20 cellular contexts compared by ENCODE assay signal in the genomic region with DNA sequence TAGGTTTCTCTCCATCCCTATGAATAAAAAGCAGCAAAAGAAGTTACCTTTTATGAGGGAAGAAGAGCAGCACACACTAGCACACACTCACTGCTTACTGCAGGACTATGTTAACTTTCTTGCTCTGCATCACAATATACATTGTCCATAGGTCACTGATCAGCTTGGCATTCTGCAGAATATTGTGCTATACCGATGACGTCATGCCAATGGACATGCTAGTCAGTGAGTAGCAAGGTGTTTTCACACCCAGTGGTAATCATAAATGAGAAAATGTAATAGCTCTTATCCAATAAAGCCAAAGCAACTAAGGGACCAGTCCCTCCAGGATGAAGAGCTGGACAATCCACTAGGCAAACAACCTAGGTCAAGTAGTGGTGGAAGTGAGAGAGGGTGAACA. TPM values are rescaled to one million over a fixed set of nuclear protein-coding genes. Genes with fewer than 3 reads are reported as not detected.
DNase-seq lines count a peak whose midpoint lies in the region; ATAC-seq, FAIRE-seq and TF ChIP-seq lines count a peak whose summit lies in the region.
"Had no signal": no experiment of that assay in that cellular context is flagged by ENCODE, and none has a peak within 500 bp of the region (broad histone marks: within the 10 kb centered on the region; RNA-seq: fewer than 3 reads in every experiment).

No MANE protein-coding gene starts in this region.

- H3K9me3 ChIP-seq in HepG2 (ENCODE audit: low read length) = no peaks in the 10 kb centered on the region
- H3K9me3 ChIP-seq in right lobe of liver = no peaks in the 10 kb centered on the region
- no peaks in the 10 kb centered on the region for H3K9me3 ChIP-seq in GM12878 (replicated peaks; ENCODE audit: control insufficient read depth, insufficient read depth, low read length)
- no peaks in the 10 kb centered on the region for H3K9me3 ChIP-seq in spleen
- H3K9me3 ChIP-seq: HAP-1 had no signal

- RAD21 ChIA-PET in GM12878 (lab: Charles Lee; ENCODE audit: unreplicated experiment) = no interaction called here

- CTCF ChIA-PET in HepG2 (lab: Yijun Ruan, JAX; ENCODE audit: low intra/inter-chr PET ratio, low total read pairs) = no interaction called here
- CTCF ChIA-PET in GM12878 (lab: Yijun Ruan, JAX) = no interaction called here
- CTCF ChIA-PET in activated naive CD4-positive, alpha-beta T cell treated with anti-CD3 and anti-CD28 coated beads, Interleukin-2, amount 10 ng/mL, durations not matched to agents 7 days and 5 days (lab: Charles Lee) = no interaction called here

- 42% methylated on average over 2 of the region's 2 CpGs for WGBS in HepG2 (ENCODE audit: low lambda C conversion rate)
- 92% methylated on average over 2 of the region's 2 CpGs for WGBS in right lobe of liver (ENCODE audit: insufficient coverage, low coverage, low lambda C conversion rate, missing lambda C conversion rate)
- 96% methylated on average over 2 of the region's 2 CpGs for WGBS in GM12878 (ENCODE audit: insufficient coverage, insufficient replicate concordance, low lambda C conversion rate, missing lambda C conversion rate)
- 85 to 98% (median 94%) methylated on average over 2 of the region's 2 CpGs for WGBS in spleen, 5 donors

- H3K4me2 ChIP-seq in HepG2 (ENCODE audit: low read depth, low read length) (no peak overlapping the region), GM12878 (ENCODE audit: control insufficient read depth, insufficient read depth) (no peak overlapping the region)

- H3K36me3 Mint-ChIP-seq in activated naive CD4-positive, alpha-beta T cell treated with anti-CD3 and anti-CD28 coated beads, Interleukin-2, amount 10 ng/mL, durations not matched to agents 7 days and 5 days = no peaks in the 10 kb centered on the region
- H3K36me3 Mint-ChIP-seq in stimulated activated memory B cell treated with anti-CD40 and anti-IgM and Interleukin-4, amounts not matched to agents 10 μg/mL and 1 μg/mL and 100 μg/mL, for 72 hours = no peaks in the 10 kb centered on the region
- H3K36me3 Mint-ChIP-seq: CD4-positive, alpha-beta memory T cell had no signal

- H3K4me3 Mint-ChIP-seq in activated naive CD4-positive, alpha-beta T cell treated with anti-CD3 and anti-CD28 coated beads, Interleukin-2, amount 10 ng/mL, durations not matched to agents 7 days and 5 days = no peak overlapping the region
- no peak overlapping the region for H3K4me3 Mint-ChIP-seq in stimulated activated memory B cell treated with anti-CD40 and anti-IgM and Interleukin-4, amounts not matched to agents 10 μg/mL and 1 μg/mL and 100 μg/mL, for 72 hours
- H3K4me3 Mint-ChIP-seq: CD4-positive, alpha-beta memory T cell had no signal

- no peak for TF ChIP-seq EP300 in HepG2 (IDR thresholded peaks at IDR 0.05; ENCODE audit: low read depth in 2 of 2, low read length in 2 of 2)
- TF ChIP-seq EP300 in HepG2 (CRISPR knock-in tag; IDR thresholded peaks at IDR 0.05; ENCODE audit: borderline replicate concordance) = no peak
- no peak for TF ChIP-seq EP300 in GM12878 (IDR thresholded peaks at IDR 0.05; ENCODE audit: borderline replicate concordance in 1 of 2, control insufficient read depth in 1 of 2, low read depth in 2 of 2, low read length in 2 of 2)

- no TSS peak for BruUV-seq in HepG2 (replicated peaks; lab: Mats Ljungman, UMichigan)
- no TSS peak for BruUV-seq in GM12878 (replicated peaks; lab: Mats Ljungman, UMichigan)

- in situ Hi-C loops in HepG2 (cut with HindIII; ENCODE audit: extremely low pct_ligation_motif_present, low pct_unique_long_range_greater_than_20kb) = no loop called here
- in situ Hi-C loops in GM12878 (cut with MboI) = no loop called here

- TF ChIP-seq POLR2A in HepG2 (IDR thresholded peaks at IDR 0.05; ENCODE audit: insufficient read depth in 1 of 2, low read depth in 2 of 2, low read length in 2 of 2) (no peak), right lobe of liver (IDR thresholded peaks at IDR 0.05) (no peak), GM12878 (IDR thresholded peaks at IDR 0.05; ENCODE audit: low read depth, low read length) (no peak), spleen (IDR thresholded peaks at IDR 0.05) (no peak)

- FAIRE-seq in HepG2 (lab: Jason Lieb, UNC) = no peak
- no peak for FAIRE-seq in GM12878 (lab: Jason Lieb, UNC)
- FAIRE-seq: GM12891, GM18507, H54 had no signal

- H3K79me2 ChIP-seq in HepG2 (ENCODE audit: insufficient read depth, low read length) = no peaks in the 10 kb centered on the region
- H3K79me2 ChIP-seq in GM12878 (ENCODE audit: control insufficient read depth, insufficient read depth, low read length) = no peaks in the 10 kb centered on the region

- TF ChIP-seq CTCF in HepG2 (CRISPR knock-in tag; IDR thresholded peaks at IDR 0.05) (no peak), right lobe of liver (IDR thresholded peaks at IDR 0.05) (no peak), GM12878 (IDR thresholded peaks at IDR 0.05 in 2 of 3, conservative IDR thresholded peaks at IDR 0.05 in 1 of 3; ENCODE audit: control insufficient read depth in 2 of 3, extremely low read depth in 1 of 3, insufficient read depth in 1 of 3, low read depth in 3 of 3, low read length in 3 of 3) (no peak), spleen (IDR thresholded peaks at IDR 0.05 in 8 of 11, conservative IDR thresholded peaks at IDR 0.05 in 3 of 11) (no peak)

- H4K20me1 ChIP-seq in HepG2 (ENCODE audit: insufficient read depth, low read length) = no peaks in the 10 kb centered on the region
- H4K20me1 ChIP-seq in GM12878 (ENCODE audit: control insufficient read depth, insufficient read depth) = no peaks in the 10 kb centered on the region

- no peaks in the 10 kb centered on the region for H3K4me1 ChIP-seq in HepG2 (ENCODE audit: insufficient read depth, low read length)
- no peaks in the 10 kb centered on the region for H3K4me1 ChIP-seq in right lobe of liver
- no peaks in the 10 kb centered on the region for H3K4me1 ChIP-seq in GM12878 (ENCODE audit: control insufficient read depth, insufficient read depth, low read length)
- H3K4me1 ChIP-seq in spleen = no peaks in the 10 kb centered on the region
- H3K4me1 ChIP-seq: HAP-1 had no signal

- no peak for ATAC-seq in HepG2
- ATAC-seq in right lobe of liver = no peak
- no peak for ATAC-seq in GM12878
- ATAC-seq in stimulated activated memory B cell treated with anti-CD40 and anti-IgM and Interleukin-4, amounts not matched to agents 10 μg/mL and 1 μg/mL and 100 μg/mL, for 72 hours = no peak

- SMC1A ChIA-PET in GM12878 (lab: Charles Lee; ENCODE audit: uncharacterized antibody, unreplicated experiment) = interaction anchor here (1.9 kb wide), 1 partner anchor 43 kb away, joined by 5 read pairs; no protein-coding TSS in a partner anchor

- POLR2A ChIA-PET in HepG2 (lab: Yijun Ruan, JAX) = no interaction called here
- POLR2A ChIA-PET in GM12878 (lab: Charles Lee) = no interaction called here

- H3K27me3 Mint-ChIP-seq in activated naive CD4-positive, alpha-beta T cell treated with anti-CD3 and anti-CD28 coated beads, Interleukin-2, amount 10 ng/mL, durations not matched to agents 7 days and 5 days = peaks cover 7% of the 10 kb centered on the region
- peaks cover 42% of the 10 kb centered on the region for H3K27me3 Mint-ChIP-seq in stimulated activated memory B cell treated with anti-CD40 and anti-IgM and Interleukin-4, amounts not matched to agents 10 μg/mL and 1 μg/mL and 100 μg/mL, for 72 hours

- DNase-seq in HepG2 (ENCODE audit: low spot score) (no peak), right lobe of liver (no peak), NCI-H146 (lab: John Stamatoyannopoulos, UW) (peak; percentile 56), GM12878 (ENCODE audit: low read depth, low spot score) (no peak), spleen (no peak), NCI-H524 treated with DMSO at 0.1 percent for 48 hours (lab: John Stamatoyannopoulos, UW) (no peak)
- DNase-seq in activated naive CD4-positive, alpha-beta T cell treated with anti-CD3 and anti-CD28 coated beads, Interleukin-2, amount 10 ng/mL, durations not matched to agents 7 days and 5 days = no peak
- DNase-seq: C1 segment of cervical spinal cord; Calu3; CD4-positive, alpha-beta memory T cell; COR-L47; DMS79; EL; GDM1; GOT3 had no signal

- H3K27me3 ChIP-seq in HepG2 (ENCODE audit: control insufficient read depth in 1 of 2, insufficient read depth in 2 of 2, low read length in 2 of 2) (peaks cover 0 to 6% of the 10 kb centered on the region in 2 experiments; a peak in 1 of 5 replicates), right lobe of liver (no peaks in the 10 kb centered on the region), GM12878 (replicated peaks in 1 of 2; ENCODE audit: control insufficient read depth in 2 of 2, insufficient read depth in 2 of 2, low read length in 1 of 2) (no peaks in the 10 kb centered on the region), spleen (replicated peaks in 1 of 7) (no peaks in the 10 kb centered on the region)

- no peak overlapping the region for H3K27ac ChIP-seq in HepG2 (ENCODE audit: extremely low read length, insufficient read depth, low read length)
- no peak overlapping the region for H3K27ac ChIP-seq in right lobe of liver
- no peak overlapping the region for H3K27ac ChIP-seq in GM12878 (ENCODE audit: control insufficient read depth, insufficient read depth)
- peak overlapping the region in 7 of 8 donors; percentile 0 to 81 (median 49) for H3K27ac ChIP-seq in spleen

- no peak for TF ChIP-seq RAD21 in HepG2 (CRISPR knock-in tag; IDR thresholded peaks at IDR 0.05)
- TF ChIP-seq RAD21 in GM12878 (IDR thresholded peaks at IDR 0.05; ENCODE audit: insufficient read depth, low read depth, low read length) = no peak

- H3K4me1 Mint-ChIP-seq in activated naive CD4-positive, alpha-beta T cell treated with anti-CD3 and anti-CD28 coated beads, Interleukin-2, amount 10 ng/mL, durations not matched to agents 7 days and 5 days = no peaks in the 10 kb centered on the region
- no peaks in the 10 kb centered on the region for H3K4me1 Mint-ChIP-seq in stimulated activated memory B cell treated with anti-CD40 and anti-IgM and Interleukin-4, amounts not matched to agents 10 μg/mL and 1 μg/mL and 100 μg/mL, for 72 hours
- H3K4me1 Mint-ChIP-seq: CD4-positive, alpha-beta memory T cell had no signal

- H3K27ac Mint-ChIP-seq in activated naive CD4-positive, alpha-beta T cell treated with anti-CD3 and anti-CD28 coated beads, Interleukin-2, amount 10 ng/mL, durations not matched to agents 7 days and 5 days = no peak overlapping the region
- no peak overlapping the region for H3K27ac Mint-ChIP-seq in stimulated activated memory B cell treated with anti-CD40 and anti-IgM and Interleukin-4, amounts not matched to agents 10 μg/mL and 1 μg/mL and 100 μg/mL, for 72 hours
- H3K27ac Mint-ChIP-seq: CD4-positive, alpha-beta memory T cell had no signal

- intact Hi-C loops in HepG2 (cut with micrococcal nuclease; ENCODE audit: unreplicated experiment) (no loop called here), right lobe of liver (cut with DNase I) (no loop called here), GM12878 (cut with micrococcal nuclease; ENCODE audit: unreplicated experiment) (no loop called here), spleen (cut with DNase I; ENCODE audit: low total_unique reads) (no loop called here)

- H3K36me3 ChIP-seq in HepG2 (replicated peaks in 1 of 2; ENCODE audit: control insufficient read depth in 1 of 2, insufficient read depth in 2 of 2, low read length in 2 of 2) (no peaks in the 10 kb centered on the region), right lobe of liver (no peaks in the 10 kb centered on the region), GM12878 (ENCODE audit: control insufficient read depth in 2 of 2, insufficient read depth in 2 of 2, low read length in 1 of 2) (no peaks in the 10 kb centered on the region), spleen (no peaks in the 10 kb centered on the region)
- H3K36me3 ChIP-seq: HAP-1 had no signal

- H3K9ac ChIP-seq in HepG2 (ENCODE audit: insufficient read depth, low read depth, low read length) = no peak overlapping the region
- H3K9ac ChIP-seq in GM12878 (ENCODE audit: control insufficient read depth, insufficient read depth, low read length) = no peak overlapping the region

- H2AFZ ChIP-seq in HepG2 (ENCODE audit: low read length) (no peak overlapping the region), GM12878 (ENCODE audit: control insufficient read depth, low read depth, low read length) (no peak overlapping the region)

- H3K4me3 ChIP-seq in HepG2 (replicated peaks in 1 of 3; ENCODE audit: insufficient read depth in 1 of 3, low read depth in 2 of 3, low read length in 3 of 3) (no peak overlapping the region), right lobe of liver (no peak overlapping the region), GM12878 (no peak overlapping the region), spleen (no peak overlapping the region)
- H3K4me3 ChIP-seq: HAP-1 had no signal

- no peaks in the 10 kb centered on the region for H3K9me3 Mint-ChIP-seq in activated naive CD4-positive, alpha-beta T cell treated with anti-CD3 and anti-CD28 coated beads, Interleukin-2, amount 10 ng/mL, durations not matched to agents 7 days and 5 days
- no peaks in the 10 kb centered on the region for H3K9me3 Mint-ChIP-seq in stimulated activated memory B cell treated with anti-CD40 and anti-IgM and Interleukin-4, amounts not matched to agents 10 μg/mL and 1 μg/mL and 100 μg/mL, for 72 hours
- H3K9me3 Mint-ChIP-seq: CD4-positive, alpha-beta memory T cell had no signal

RNA-seq across cellular contexts. Expression of a gene that starts 16.7 kb away (rescaled TPM):
- total RNA-seq in HepG2 (2016; rRNA removed; fragmentation: Illumina TruSeq; extraction: Trizol) = 21.2 and 36.7 TPM in 2 replicates
- 21.0 and 21.2 TPM in 2 replicates for total RNA-seq in HepG2 (2016; cell fraction: cytosol; rRNA removed; fragmentation: Illumina TruSeq; extraction: Trizol; ENCODE audit: low read depth)
- 17.9 and 34.3 TPM in 2 replicates for total RNA-seq in HepG2 (2016; cell fraction: insoluble cytoplasmic fraction; rRNA removed; fragmentation: Illumina TruSeq; extraction: Trizol)
- 12.6 and 14.8 TPM in 2 replicates for total RNA-seq in HepG2 (2016; cell fraction: membrane; rRNA removed; fragmentation: Illumina TruSeq; extraction: Trizol)
- total RNA-seq in HepG2 (2016; cell fraction: nucleus; rRNA removed; fragmentation: Illumina TruSeq; extraction: Trizol) = 83.1 and 91.1 TPM in 2 replicates
- polyA plus RNA-seq in HepG2 (2011; rRNA removed) = 31.7 and 38.5 TPM in 2 replicates
- polyA plus RNA-seq in HepG2 (2011; cell fraction: cytosol; rRNA removed) = 8.7 and 15.5 TPM in 2 replicates
- polyA plus RNA-seq in HepG2 (2011; cell fraction: nucleus; rRNA removed) = 81.4 and 85.4 TPM in 2 replicates
- 20.3 and 21.4 TPM in 2 replicates for polyA plus RNA-seq in HepG2 (2012)
- polyA plus RNA-seq in HepG2 (2016; cell fraction: cytosol; fragmentation: Illumina TruSeq; extraction: Trizol; ENCODE audit: low read depth) = 0.74 and 0.85 TPM in 2 replicates
- polyA plus RNA-seq in HepG2 (2016; cell fraction: insoluble cytoplasmic fraction; fragmentation: Illumina TruSeq; extraction: Trizol; ENCODE audit: low read depth) = 7.2 and 7.3 TPM in 2 replicates
- polyA plus RNA-seq in HepG2 (2016; cell fraction: membrane; fragmentation: Illumina TruSeq; extraction: Trizol; ENCODE audit: low read depth) = 1.7 and 2.4 TPM in 2 replicates
- polyA plus RNA-seq in HepG2 (2016; cell fraction: nucleus; fragmentation: Illumina TruSeq; extraction: Trizol; ENCODE audit: insufficient read depth, low read depth) = 83.0 and 85.1 TPM in 2 replicates
- polyA minus RNA-seq in HepG2 (2011; rRNA and poly(A)+ RNA removed; ENCODE audit: low replicate concordance) = 47.7 and 61.9 TPM in 2 replicates
- 35.4 and 39.4 TPM in 2 replicates for polyA minus RNA-seq in HepG2 (2011; cell fraction: cytosol; rRNA and poly(A)+ RNA removed)
- 201 and 214 TPM in 2 replicates for polyA minus RNA-seq in HepG2 (2011; cell fraction: nucleus; rRNA and poly(A)+ RNA removed)
- total RNA-seq in right lobe of liver = 10 to 100 TPM in 3 of 6 experiments, 1 to 10 TPM in 3; 7.7 to 12.2 (median 9.5) TPM
- total RNA-seq in GM12878 (2013; cell fraction: nucleolus; rRNA removed) = 142 and 151 TPM in 2 replicates
- 27.7 and 29.7 TPM in 2 replicates for total RNA-seq in GM12878 (2014; rRNA removed)
- total RNA-seq in GM12878 (2014; rRNA removed; fragmentation: Illumina TruSeq; extraction: Trizol) = 26.7 and 30.7 TPM in 2 replicates
- 19.0 and 19.2 TPM in 2 replicates for total RNA-seq in GM12878 (2021)
- 9.1 TPM for polyA plus RNA-seq in GM12878 (2011; ENCODE audit: low read depth)
- polyA plus RNA-seq in GM12878 (2011; rRNA removed) = 50.0 and 67.2 TPM in 2 replicates
- polyA plus RNA-seq in GM12878 (2011; cell fraction: cytosol; rRNA removed) = 17.4 and 21.8 TPM in 2 replicates
- polyA plus RNA-seq in GM12878 (2011; cell fraction: nucleus; rRNA removed) = 93.8 and 118 TPM in 2 replicates
- 13.8 TPM in 2 replicates for polyA plus RNA-seq in GM12878 (2012)
- 19.4 and 26.8 TPM in 2 replicates for polyA plus RNA-seq in GM12878 (2014; fragmentation: Illumina TruSeq; extraction: Trizol)
- polyA plus RNA-seq in GM12878 (2014; fragmentation: Nextera tagmentation; extraction: Ambion mirVana) = 1 to 10 TPM; 4.3 to 4.9 TPM
- polyA plus RNA-seq in GM12878 (2014; rRNA removed) = 18.7 and 21.8 TPM in 2 replicates
- 10 to 100 TPM; 12.0 to 13.1 TPM for polyA plus RNA-seq in GM12878 (2016; fragmentation: Nextera tagmentation; extraction: Ambion mirVana)
- 107 and 169 TPM in 2 replicates for polyA minus RNA-seq in GM12878 (2011; rRNA and poly(A)+ RNA removed)
- 20.6 and 22.5 TPM in 2 replicates for polyA minus RNA-seq in GM12878 (2011; cell fraction: cytosol; rRNA and poly(A)+ RNA removed)
- polyA minus RNA-seq in GM12878 (2011; cell fraction: nucleus; rRNA and poly(A)+ RNA removed) = 86.8 and 118 TPM in 2 replicates
- 10 to 100 TPM; 37.9 to 69.4 (median 49.7) TPM for total RNA-seq in spleen
- 10 to 100 TPM; 10.1 to 13.4 (median 12.5) TPM for polyA plus RNA-seq in spleen

Comparison
In these comparisons a context has a peak if more than half of its experiments do, and no peak if none do; other contexts are left out.
1. H3K27ac ChIP-seq: peak in spleen (7 of 8); none in HepG2 (single experiment), right lobe of liver (0 of 3) and GM12878 (single experiment).